ENCODE assay signal across 8 cellular contexts in the genomic region with DNA sequence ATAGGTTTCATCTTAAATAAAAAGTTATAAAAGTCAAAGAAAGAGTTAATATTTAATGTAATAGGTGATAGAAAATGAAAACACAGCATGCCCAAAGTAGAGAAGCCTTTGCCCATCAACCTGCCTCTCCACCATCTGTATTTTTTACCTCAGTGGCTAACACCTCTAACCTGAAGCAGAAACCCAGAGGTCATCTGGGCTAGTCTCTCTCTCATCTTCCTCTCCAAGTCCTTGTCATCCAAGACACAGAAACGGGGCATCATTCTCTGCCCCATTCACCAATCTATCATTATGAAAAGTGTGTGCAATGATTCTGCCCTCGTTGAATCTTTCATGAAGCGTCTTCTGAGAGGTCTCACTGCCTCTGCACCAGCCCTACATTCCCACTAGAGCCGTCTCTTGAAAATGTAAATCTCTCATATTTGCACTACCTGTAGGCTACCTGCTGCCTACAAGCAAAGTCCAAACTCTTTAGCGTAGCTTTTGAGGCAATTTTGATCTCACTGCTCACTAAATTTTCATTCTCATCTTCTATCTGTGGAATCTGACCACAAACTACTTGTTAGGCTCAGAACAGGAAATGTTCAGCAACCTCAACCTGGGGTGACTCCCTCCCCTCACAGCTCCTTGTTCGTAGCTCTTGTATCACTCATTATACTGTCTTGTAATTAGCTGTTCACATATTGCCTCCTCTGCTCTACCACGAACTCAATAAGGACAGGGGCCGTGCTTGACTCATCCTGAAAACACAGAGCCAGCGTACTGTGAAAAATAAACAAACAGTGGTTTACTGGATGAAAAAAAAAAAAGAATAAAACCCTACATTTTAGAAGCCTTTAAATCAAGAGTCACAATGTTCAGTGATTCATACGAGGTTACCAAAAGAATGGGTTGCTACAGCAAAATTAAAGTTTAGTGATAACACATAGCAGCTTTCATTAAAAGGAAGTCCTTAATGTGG.
DNase-seq lines count a peak whose midpoint lies in the region; ATAC-seq and TF ChIP-seq lines count a peak whose summit lies in the region.
"Had no signal": no experiment of that assay in that cellular context is flagged by ENCODE, and none has a peak within 500 bp of the region (broad histone marks: within the 10 kb centered on the region; RNA-seq: fewer than 3 reads in every experiment).

No MANE protein-coding gene starts in this region.

- peak overlapping the region; percentile 60 for H3K27ac Mint-ChIP-seq in activated T-cell treated with anti-CD3 and anti-CD28 coated beads, Interleukin-2, amount 50 U/mL, for 24 hours
- H3K27ac Mint-ChIP-seq: activated B cell treated with CpG ODN at 0.5 μM for 24 hours had no signal

- H3K27me3 Mint-ChIP-seq in activated T-cell treated with anti-CD3 and anti-CD28 coated beads, Interleukin-2, amount 50 U/mL, for 24 hours = no peaks in the 10 kb centered on the region

- peaks cover 13% of the 10 kb centered on the region for H3K4me1 ChIP-seq in skeletal muscle satellite cell (ENCODE audit: control insufficient read depth, insufficient read depth, low read length)
- H3K4me1 ChIP-seq in Peyer's patch = no peaks in the 10 kb centered on the region

- H3K9me3 ChIP-seq in skeletal muscle satellite cell (replicated peaks; ENCODE audit: low read length) (no peaks in the 10 kb centered on the region), Peyer's patch (no peaks in the 10 kb centered on the region)

- H3K9me3 Mint-ChIP-seq in activated T-cell treated with anti-CD3 and anti-CD28 coated beads, Interleukin-2, amount 50 U/mL, for 24 hours = no peaks in the 10 kb centered on the region
- H3K9me3 Mint-ChIP-seq: activated B cell treated with CpG ODN at 0.5 μM for 24 hours had no signal

- H3K36me3 Mint-ChIP-seq in activated T-cell treated with anti-CD3 and anti-CD28 coated beads, Interleukin-2, amount 50 U/mL, for 24 hours (ENCODE audit: low read depth) = no peaks in the 10 kb centered on the region

- no peaks in the 10 kb centered on the region for H3K27me3 ChIP-seq in skeletal muscle satellite cell (ENCODE audit: control insufficient read depth, insufficient read depth, low read length)
- no peaks in the 10 kb centered on the region for H3K27me3 ChIP-seq in Peyer's patch

- H3K4me3 ChIP-seq in skeletal muscle satellite cell (ENCODE audit: low read length) (no peak overlapping the region), Peyer's patch (no peak overlapping the region)

- no peak for TF ChIP-seq POLR2A in Peyer's patch (IDR thresholded peaks at IDR 0.05)

- peak; percentile 25 for ATAC-seq in GM19468 (IDR thresholded peaks at IDR 0.05; ENCODE audit: extremely low read depth, unreplicated experiment)
- ATAC-seq in HG03432 (IDR thresholded peaks at IDR 0.05; ENCODE audit: unreplicated experiment) = peak; percentile 98

- no peak overlapping the region for H3K4me2 ChIP-seq in skeletal muscle satellite cell (ENCODE audit: low read length)

- H3K4me1 Mint-ChIP-seq in activated T-cell treated with anti-CD3 and anti-CD28 coated beads, Interleukin-2, amount 50 U/mL, for 24 hours (ENCODE audit: low read depth) = peaks cover 25% of the 10 kb centered on the region
- H3K4me1 Mint-ChIP-seq: activated B cell treated with CpG ODN at 0.5 μM for 24 hours had no signal

- no peak overlapping the region for H3K27ac ChIP-seq in Peyer's patch

- peak overlapping the region; percentile 16 for H3K4me3 Mint-ChIP-seq in activated T-cell treated with anti-CD3 and anti-CD28 coated beads, Interleukin-2, amount 50 U/mL, for 24 hours
- H3K4me3 Mint-ChIP-seq: activated B cell treated with CpG ODN at 0.5 μM for 24 hours had no signal

- H3K36me3 ChIP-seq in skeletal muscle satellite cell (ENCODE audit: insufficient read depth, low read length) (no peaks in the 10 kb centered on the region), Peyer's patch (no peaks in the 10 kb centered on the region)

- peak; percentile 40 for DNase-seq in activated T-cell treated with anti-CD3 and anti-CD28 coated beads, Interleukin-2, amount 50 U/mL, for 24 hours
- DNase-seq in Peyer's patch (no peak), RKO (ENCODE audit: low spot score) (no peak), SW 1271 (lab: John Stamatoyannopoulos, UW) (no peak)
- DNase-seq: activated B cell treated with CpG ODN at 0.5 μM for 24 hours had no signal

- TF ChIP-seq CTCF in Peyer's patch (IDR thresholded peaks at IDR 0.05) = no peak

- H3K9ac ChIP-seq in skeletal muscle satellite cell (ENCODE audit: low read depth, low read length) = peak overlapping the region; percentile 12
